Comparison of ENCODE assay signal across 8 cellular contexts in the genomic region with DNA sequence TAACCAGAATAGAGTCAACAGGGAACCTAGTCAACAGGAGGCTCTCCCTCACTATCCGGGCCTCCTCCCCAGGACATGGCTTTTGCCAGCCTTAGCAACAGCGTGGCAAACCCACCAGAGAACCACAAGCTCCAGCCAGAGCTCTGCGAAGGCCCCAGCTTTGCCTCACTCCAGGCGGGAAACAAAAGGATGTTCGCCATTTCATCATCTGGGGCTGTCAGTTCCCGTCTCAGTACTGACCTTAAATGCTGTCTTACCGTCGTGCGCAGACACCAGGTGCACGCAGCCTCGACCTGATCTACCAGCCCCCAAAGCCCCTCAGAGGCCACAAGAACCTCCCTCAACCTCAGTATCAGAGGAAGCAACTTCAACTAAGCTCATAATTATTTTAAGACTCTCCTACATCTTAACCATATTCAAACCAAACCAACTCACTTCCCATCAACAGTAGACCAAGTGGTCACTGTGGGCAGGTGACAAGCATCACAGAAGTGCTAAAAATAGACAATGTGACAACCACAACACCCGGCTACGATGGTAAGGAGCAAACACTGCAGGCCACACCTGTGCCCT.
DNase-seq lines count a peak whose midpoint lies in the region; ATAC-seq and TF ChIP-seq lines count a peak whose summit lies in the region.

No MANE protein-coding gene starts in this region.

- peak overlapping the region; percentile 37 for H3K4me3 ChIP-seq in BLaER1

- peaks cover 87% of the 10 kb centered on the region for H3K4me1 Mint-ChIP-seq in activated T-helper 2 cell treated with anti-CD3 and anti-CD28 coated beads, Interferon-gamma antibody, Interleukin-2, Interleukin-4, amounts not matched to agents 10 μg/mL and 5 μg/mL and 100 μg/mL, durations not matched to agents 14 hours and 24 hours and 36 hours (ENCODE audit: low read depth)
- H3K4me1 Mint-ChIP-seq in HFFc6 (ENCODE audit: low read depth) = peaks cover 8% of the 10 kb centered on the region; the same call in 1 of the 2 replicates

- ATAC-seq in GM19043 (IDR thresholded peaks at IDR 0.05; ENCODE audit: low read depth, unreplicated experiment) (peak; percentile 73), HG03103 (IDR thresholded peaks at IDR 0.05; ENCODE audit: low read depth, unreplicated experiment) (peak; percentile 51)

- no peak for TF ChIP-seq CTCF in HFFc6 (IDR thresholded peaks at IDR 0.05)

- H3K27ac ChIP-seq in BLaER1 = peak overlapping the region; percentile 76

- peaks cover 73% of the 10 kb centered on the region for H3K36me3 Mint-ChIP-seq in activated T-helper 2 cell treated with anti-CD3 and anti-CD28 coated beads, Interferon-gamma antibody, Interleukin-2, Interleukin-4, amounts not matched to agents 10 μg/mL and 5 μg/mL and 100 μg/mL, durations not matched to agents 14 hours and 24 hours and 36 hours (ENCODE audit: low read depth)
- no peaks in the 10 kb centered on the region for H3K36me3 Mint-ChIP-seq in HFFc6 (ENCODE audit: low read depth)

- peaks cover 100% of the 10 kb centered on the region for H4K20me1 ChIP-seq in BLaER1

- H3K4me3 Mint-ChIP-seq in activated T-helper 2 cell treated with anti-CD3 and anti-CD28 coated beads, Interferon-gamma antibody, Interleukin-2, Interleukin-4, amounts not matched to agents 10 μg/mL and 5 μg/mL and 100 μg/mL, durations not matched to agents 14 hours and 24 hours and 36 hours (ENCODE audit: low read depth) = peak overlapping the region; percentile 60
- no peak overlapping the region for H3K4me3 Mint-ChIP-seq in HFFc6

- H3K4me1 ChIP-seq in BLaER1 = peaks cover 70% of the 10 kb centered on the region

- no peaks in the 10 kb centered on the region for H3K27me3 ChIP-seq in BLaER1

- DNase-seq in activated T-helper 2 cell treated with anti-CD3 and anti-CD28 coated beads, Interferon-gamma antibody, Interleukin-2, Interleukin-4, amounts not matched to agents 10 μg/mL and 5 μg/mL and 100 μg/mL, durations not matched to agents 14 hours and 24 hours and 36 hours (ENCODE audit: low spot score) = no peak
- DNase-seq in medulla oblongata (ENCODE audit: extremely low spot score) (no peak), mucosa of gallbladder (ENCODE audit: low spot score) (no peak), HFFc6 (no peak), OCI-M1 (lab: John Stamatoyannopoulos, UW) (no peak)

- intact Hi-C loops in activated T-helper 2 cell treated with anti-CD3 and anti-CD28 coated beads, Interferon-gamma antibody, Interleukin-2, Interleukin-4, amounts not matched to agents 10 μg/mL and 5 μg/mL and 100 μg/mL, durations not matched to agents 14 hours and 24 hours and 36 hours (cut with micrococcal nuclease) = loop anchor here (1.0 to 10.0 kb wide), 5 partner anchors 16 to 558 kb away; no protein-coding TSS in a partner anchor

- H3K27ac Mint-ChIP-seq in activated T-helper 2 cell treated with anti-CD3 and anti-CD28 coated beads, Interferon-gamma antibody, Interleukin-2, Interleukin-4, amounts not matched to agents 10 μg/mL and 5 μg/mL and 100 μg/mL, durations not matched to agents 14 hours and 24 hours and 36 hours = peak overlapping the region; percentile 90
- no peak overlapping the region for H3K27ac Mint-ChIP-seq in HFFc6

- H3K9me3 Mint-ChIP-seq in activated T-helper 2 cell treated with anti-CD3 and anti-CD28 coated beads, Interferon-gamma antibody, Interleukin-2, Interleukin-4, amounts not matched to agents 10 μg/mL and 5 μg/mL and 100 μg/mL, durations not matched to agents 14 hours and 24 hours and 36 hours = peaks cover 5% of the 10 kb centered on the region
- H3K9me3 Mint-ChIP-seq in HFFc6 = no peaks in the 10 kb centered on the region; the same call in 1 of the 2 replicates

- H3K27me3 Mint-ChIP-seq in activated T-helper 2 cell treated with anti-CD3 and anti-CD28 coated beads, Interferon-gamma antibody, Interleukin-2, Interleukin-4, amounts not matched to agents 10 μg/mL and 5 μg/mL and 100 μg/mL, durations not matched to agents 14 hours and 24 hours and 36 hours (ENCODE audit: low read depth) = no peaks in the 10 kb centered on the region
- peaks cover 8% of the 10 kb centered on the region for H3K27me3 Mint-ChIP-seq in HFFc6 (ENCODE audit: insufficient read depth)

- H3K9ac ChIP-seq in BLaER1 = peak overlapping the region; percentile 63; the same call in 1 of the 2 replicates

- H3K4me2 ChIP-seq in BLaER1 = peak overlapping the region; percentile 90

- H3K36me3 ChIP-seq in BLaER1 = peaks cover 37% of the 10 kb centered on the region

- H3K9me3 ChIP-seq in BLaER1 = no peaks in the 10 kb centered on the region
